In genomic region chr19:18191640-18192062, GRCh38 we compare ENCODE assay signal across 8 cellular contexts. TPM values are rescaled to one million over a fixed set of nuclear protein-coding genes. Genes with fewer than 3 reads are reported as not detected.
DNase-seq lines count a peak whose midpoint lies in the region; ATAC-seq and TF ChIP-seq lines count a peak whose summit lies in the region.

No MANE protein-coding gene starts in this region.

- 44 to 51% (median 47%) methylated on average over 5 of the region's 5 CpGs for WGBS in ovary, 3 donors

- H2AFZ ChIP-seq in OCI-LY3 (ENCODE audit: low read depth, low read length) = peak overlapping the region; percentile 29; the same call in 1 of the 2 replicates

- H3K79me2 ChIP-seq in OCI-LY3 (ENCODE audit: low read length) = peaks cover 12% of the 10 kb centered on the region

- H3K27ac Mint-ChIP-seq in CD4-positive, alpha-beta T cell = peak overlapping the region; percentile 81

- no peaks in the 10 kb centered on the region for H3K27me3 Mint-ChIP-seq in CD4-positive, alpha-beta T cell

- no peak for TF ChIP-seq EP300 in ovary (IDR thresholded peaks at IDR 0.05)

- H3K9ac ChIP-seq in OCI-LY3 (ENCODE audit: low read length) (peak overlapping the region; percentile 21; the same call in 1 of the 2 replicates), endocrine pancreas (ENCODE audit: control insufficient read depth, insufficient read depth, low read length) (no peak overlapping the region)

- no peaks in the 10 kb centered on the region; the same call in 1 of the 2 replicates for H4K20me1 ChIP-seq in OCI-LY3 (ENCODE audit: insufficient read depth, low read length)

- TF ChIP-seq CTCF in CD4-positive, alpha-beta T cell (IDR thresholded peaks at IDR 0.05) = no peak
- TF ChIP-seq CTCF in OCI-LY3 (IDR thresholded peaks at IDR 0.05; ENCODE audit: low read depth, low read length) = no peak
- TF ChIP-seq CTCF in ovary (IDR thresholded peaks at IDR 0.05) = no peak

- H3K27me3 ChIP-seq in CD4-positive, alpha-beta T cell (ENCODE audit: control insufficient read depth, insufficient read depth, low read length) = no peaks in the 10 kb centered on the region
- H3K27me3 ChIP-seq in OCI-LY3 (ENCODE audit: low read depth, low read length) (no peaks in the 10 kb centered on the region), endocrine pancreas (ENCODE audit: control insufficient read depth, insufficient read depth, low read length) (no peaks in the 10 kb centered on the region), ovary (no peaks in the 10 kb centered on the region)

- H3K27ac ChIP-seq in CD4-positive, alpha-beta T cell (ENCODE audit: low read depth, low read length) = peak overlapping the region; percentile 73
- H3K27ac ChIP-seq in OCI-LY3 (ENCODE audit: low read length) (peak overlapping the region; percentile 87), ovary (peak overlapping the region; percentile 76 to 95)

- H3K4me1 ChIP-seq in OCI-LY3 (ENCODE audit: low read length) (peaks cover 20% of the 10 kb centered on the region), endocrine pancreas (ENCODE audit: control insufficient read depth, insufficient read depth, low read length) (no peaks in the 10 kb centered on the region), ovary (ENCODE audit: insufficient read depth) (peaks cover 6% of the 10 kb centered on the region)

- H3K9me3 ChIP-seq in CD4-positive, alpha-beta T cell (ENCODE audit: control insufficient read depth, low read length) = no peaks in the 10 kb centered on the region
- H3K9me3 ChIP-seq in OCI-LY3 (ENCODE audit: insufficient read depth, low read length) (no peaks in the 10 kb centered on the region), endocrine pancreas (ENCODE audit: control insufficient read depth, low read length) (no peaks in the 10 kb centered on the region), ovary (no peaks in the 10 kb centered on the region)

- peaks cover 29% of the 10 kb centered on the region for H3K4me1 Mint-ChIP-seq in CD4-positive, alpha-beta T cell (ENCODE audit: low read depth)

- intact Hi-C loops in CD4-positive, alpha-beta T cell (cut with DNase I, micrococcal nuclease) = loop anchor here (1.0 to 5.0 kb wide), 6 partner anchors 13 to 136 kb away; partner anchors contain the start of genes PIK3R2 (in 1 of the 2) and RAB3A (in 1 of the 2)
- intact Hi-C loops in ovary (cut with DNase I) = loop anchor here in 3 of 4 donors (2.0 to 10.0 kb wide), 4 partner anchors 61 to 223 kb away; partner anchors contain the start of gene SSBP4 (in 1 of the 3)

- DNase-seq in CD4-positive, alpha-beta T cell = no peak
- DNase-seq in ovary (no peak), NCI-H1105 (lab: John Stamatoyannopoulos, UW) (no peak), NCI-H1436 (lab: John Stamatoyannopoulos, UW) (no peak), SKM-1 (lab: John Stamatoyannopoulos, UW; ENCODE audit: unreplicated experiment) (no peak)

- peak overlapping the region; percentile 90 for H3K4me3 Mint-ChIP-seq in CD4-positive, alpha-beta T cell

- peak; percentile 17 for TF ChIP-seq POLR2A in ovary (IDR thresholded peaks at IDR 0.05)

- ATAC-seq in CD4-positive, alpha-beta T cell (ENCODE audit: poor library complexity) = no peak
- ATAC-seq in GM19395 (IDR thresholded peaks at IDR 0.05; ENCODE audit: unreplicated experiment) = no peak

- peaks cover 12% of the 10 kb centered on the region for H3K36me3 Mint-ChIP-seq in CD4-positive, alpha-beta T cell (ENCODE audit: low read depth)

- peak overlapping the region; percentile 78 for H3K4me3 ChIP-seq in OCI-LY3 (ENCODE audit: low read length)
- H3K4me3 ChIP-seq in endocrine pancreas (ENCODE audit: control insufficient read depth, insufficient read depth, low read length) = peak overlapping the region; percentile 79
- peak overlapping the region; percentile 57 for H3K4me3 ChIP-seq in ovary

- CTCF ChIA-PET in CD4-positive, alpha-beta T cell (lab: Charles Lee) = interaction anchor here (0.5 to 4.6 kb wide), 9 partner anchors 13 to 227 kb away, joined by 3 to 51 read pairs (median 4); partner anchors contain the start of genes JUND, PIK3R2 and RAB3A

- peak overlapping the region; percentile 82 for H3K4me2 ChIP-seq in OCI-LY3 (ENCODE audit: low read length)

- POLR2A ChIA-PET in CD4-positive, alpha-beta T cell (lab: Charles Lee) = interaction anchor here (0.7 to 4.3 kb wide), 17 partner anchors 13 to 227 kb away, joined by 3 to 73 read pairs (median 6); partner anchors contain the start of genes IFI30, JUND, LSM4 and RAB3A

- H3K9me3 Mint-ChIP-seq in CD4-positive, alpha-beta T cell = no peaks in the 10 kb centered on the region

- H3K36me3 ChIP-seq in OCI-LY3 (replicated peaks; ENCODE audit: low read depth, low read length) = no peaks in the 10 kb centered on the region
- no peaks in the 10 kb centered on the region for H3K36me3 ChIP-seq in endocrine pancreas (ENCODE audit: control insufficient read depth, insufficient read depth, low read length)
- H3K36me3 ChIP-seq in ovary = no peaks in the 10 kb centered on the region

RNA-seq across cellular contexts. Expression of gene MPV17L2, which starts 1.4 kb away (rescaled TPM):
- total RNA-seq in CD4-positive, alpha-beta T cell = 1 to 10 TPM; 2.8 to 3.9 TPM
- total RNA-seq in ovary = 10 to 100 TPM in 2 of 7 donors, 1 to 10 TPM in 5; 6.9 to 15.2 (median 8.6) TPM
- 10 to 100 TPM in 1 of 2 donors, 1 to 10 TPM in 1; 3.5 to 12.0 TPM for polyA plus RNA-seq in ovary

RNA-seq across cellular contexts. Expression of gene RAB3A, which starts 12.2 kb away (rescaled TPM):
- 10 to 100 TPM; 28.9 to 31.2 TPM for total RNA-seq in CD4-positive, alpha-beta T cell
- total RNA-seq in ovary = 10 to 100 TPM in 2 of 7 donors, 1 to 10 TPM in 5; 1.9 to 32.9 (median 9.0) TPM
- polyA plus RNA-seq in ovary = 1 to 10 TPM; 5.5 to 7.9 TPM

RNA-seq across cellular contexts. Expression of gene IFI30, which starts 18.0 kb away (rescaled TPM):
- total RNA-seq in CD4-positive, alpha-beta T cell = 10 to 100 TPM; 10.6 to 10.7 TPM
- 10 to 100 TPM; 10.1 to 70.9 (median 16.1) TPM for total RNA-seq in ovary
- polyA plus RNA-seq in ovary = 10 to 100 TPM; 21.8 to 34.4 TPM

RNA-seq across cellular contexts. Expression of gene PDE4C, which starts 34.6 kb away (rescaled TPM):
- total RNA-seq in CD4-positive, alpha-beta T cell = not detected
- total RNA-seq in ovary = 1 to 10 TPM in 4 of 7 donors, under 1 TPM in 2, not detected in 1; 0.57 to 1.7 (median 1.1) TPM
- under 1 TPM; 0.50 to 0.67 TPM for polyA plus RNA-seq in ovary

RNA-seq across cellular contexts. Expression of gene PIK3R2, which starts 38.7 kb away (rescaled TPM):
- 1 to 10 TPM; 4.6 to 5.6 TPM for total RNA-seq in CD4-positive, alpha-beta T cell
- 10 to 100 TPM; 16.5 to 63.2 (median 48.9) TPM for total RNA-seq in ovary
- polyA plus RNA-seq in ovary = 10 to 100 TPM; 12.8 to 13.6 TPM
